In genomic region chr4:61851126-61851525, GRCh38 we compare ENCODE assay signal across 28 cellular contexts.
"Had no signal": no experiment of that assay in that cellular context is flagged by ENCODE, and none has a peak within 500 bp of the region (broad histone marks: within the 10 kb centered on the region; RNA-seq: fewer than 3 reads in every experiment).

No MANE protein-coding gene starts in this region.

- H3K9me3 Mint-ChIP-seq: stimulated activated naive CD8-positive, alpha-beta T cell treated with anti-CD3 and anti-CD28 coated beads, Interleukin-15, amount 100 ng/mL, for 72 hours; type B pancreatic cell had no signal

- H3K9me3 ChIP-seq: stomach, suprapubic skin, testis, thoracic aorta, thyroid gland, tibial artery, tibial nerve, upper lobe of left lung, upper lobe of right lung, uterus, vagina had no signal

- H3K27me3 Mint-ChIP-seq: stimulated activated memory B cell treated with anti-CD40 and anti-IgM and Interleukin-4, amounts not matched to agents 10 μg/mL and 1 μg/mL and 100 μg/mL, for 72 hours; stimulated activated naive B cell treated with anti-CD40 and anti-IgM and Interleukin-4, amounts not matched to agents 10 μg/mL and 1 μg/mL and 100 μg/mL, for 72 hours; stimulated activated naive CD8-positive, alpha-beta T cell treated with anti-CD3 and anti-CD28 coated beads, Interleukin-15, amount 100 ng/mL, for 72 hours; stimulated activated naive CD8-positive, alpha-beta T cell treated with anti-CD3 and anti-CD28 coated beads, Interleukin-15, Interleukin-2, amounts not matched to agents 100 ng/mL and 50 ng/mL, for 24 hours; type B pancreatic cell had no signal

- H3K27me3 ChIP-seq: stomach, suprapubic skin, testis, thyroid gland, tibial artery, tibial nerve, upper lobe of left lung, upper lobe of right lung, uterus, vagina had no signal

- H3K27ac Mint-ChIP-seq: stimulated activated effector memory CD8-positive, alpha-beta T cell treated with anti-CD3 and anti-CD28 coated beads, Interleukin-12 subunit alpha, Interleukin-12 subunit beta, amount 100 ng/mL, for 72 hours; stimulated activated memory B cell treated with anti-CD40 and anti-IgM and Interleukin-4, amounts not matched to agents 10 μg/mL and 1 μg/mL and 100 μg/mL, for 72 hours; stimulated activated naive B cell treated with anti-CD40 and anti-IgM and Interleukin-4, amounts not matched to agents 10 μg/mL and 1 μg/mL and 100 μg/mL, for 72 hours; stimulated activated naive CD8-positive, alpha-beta T cell treated with anti-CD3 and anti-CD28 coated beads, Interleukin-15, amount 100 ng/mL, for 72 hours; stimulated activated naive CD8-positive, alpha-beta T cell treated with anti-CD3 and anti-CD28 coated beads, Interleukin-15, Interleukin-2, amounts not matched to agents 100 ng/mL and 50 ng/mL, for 24 hours; type B pancreatic cell had no signal

- H3K4me1 Mint-ChIP-seq: stimulated activated effector memory CD8-positive, alpha-beta T cell treated with anti-CD3 and anti-CD28 coated beads, Interleukin-12 subunit alpha, Interleukin-12 subunit beta, amount 100 ng/mL, for 72 hours; stimulated activated memory B cell treated with anti-CD40 and anti-IgM and Interleukin-4, amounts not matched to agents 10 μg/mL and 1 μg/mL and 100 μg/mL, for 72 hours; stimulated activated naive B cell treated with anti-CD40 and anti-IgM and Interleukin-4, amounts not matched to agents 10 μg/mL and 1 μg/mL and 100 μg/mL, for 72 hours; stimulated activated naive CD8-positive, alpha-beta T cell treated with anti-CD3 and anti-CD28 coated beads, Interleukin-15, amount 100 ng/mL, for 72 hours had no signal

- H3K4me3 Mint-ChIP-seq: stimulated activated effector memory CD8-positive, alpha-beta T cell treated with anti-CD3 and anti-CD28 coated beads, Interleukin-12 subunit alpha, Interleukin-12 subunit beta, amount 100 ng/mL, for 72 hours; stimulated activated memory B cell treated with anti-CD40 and anti-IgM and Interleukin-4, amounts not matched to agents 10 μg/mL and 1 μg/mL and 100 μg/mL, for 72 hours; stimulated activated naive B cell treated with anti-CD40 and anti-IgM and Interleukin-4, amounts not matched to agents 10 μg/mL and 1 μg/mL and 100 μg/mL, for 72 hours; stimulated activated naive CD8-positive, alpha-beta T cell treated with anti-CD3 and anti-CD28 coated beads, Interleukin-15, amount 100 ng/mL, for 72 hours; stimulated activated naive CD8-positive, alpha-beta T cell treated with anti-CD3 and anti-CD28 coated beads, Interleukin-15, Interleukin-2, amounts not matched to agents 100 ng/mL and 50 ng/mL, for 24 hours; type B pancreatic cell had no signal

- H3K27ac ChIP-seq: stomach, suprapubic skin, testis, thoracic aorta, thyroid gland, tibial artery, tibial nerve, upper lobe of left lung, upper lobe of right lung, uterus, vagina had no signal

- H3K36me3 Mint-ChIP-seq: stimulated activated effector memory CD8-positive, alpha-beta T cell treated with anti-CD3 and anti-CD28 coated beads, Interleukin-12 subunit alpha, Interleukin-12 subunit beta, amount 100 ng/mL, for 72 hours; stimulated activated memory B cell treated with anti-CD40 and anti-IgM and Interleukin-4, amounts not matched to agents 10 μg/mL and 1 μg/mL and 100 μg/mL, for 72 hours; stimulated activated naive B cell treated with anti-CD40 and anti-IgM and Interleukin-4, amounts not matched to agents 10 μg/mL and 1 μg/mL and 100 μg/mL, for 72 hours; type B pancreatic cell had no signal

- H3K4me1 ChIP-seq: stomach, suprapubic skin, testis, thyroid gland, tibial artery, tibial nerve, upper lobe of left lung, upper lobe of right lung, uterus, vagina had no signal

- H3K4me3 ChIP-seq: stomach, suprapubic skin, testis, thoracic aorta, thyroid gland, tibial artery, tibial nerve, upper lobe of left lung, upper lobe of right lung, uterus, vagina had no signal

- FAIRE-seq: urothelium cell line had no signal

- H3K36me3 ChIP-seq: stomach, suprapubic skin, thoracic aorta, thyroid gland, tibial artery, tibial nerve, upper lobe of left lung, upper lobe of right lung, uterus, vagina had no signal

- ATAC-seq: stimulated activated effector memory CD8-positive, alpha-beta T cell treated with anti-CD3 and anti-CD28 coated beads, Interleukin-12 subunit alpha, Interleukin-12 subunit beta, amount 100 ng/mL, for 72 hours; stimulated activated memory B cell treated with anti-CD40 and anti-IgM and Interleukin-4, amounts not matched to agents 10 μg/mL and 1 μg/mL and 100 μg/mL, for 72 hours; stimulated activated naive B cell treated with anti-CD40 and anti-IgM and Interleukin-4, amounts not matched to agents 10 μg/mL and 1 μg/mL and 100 μg/mL, for 72 hours; stimulated activated naive CD8-positive, alpha-beta T cell treated with anti-CD3 and anti-CD28 coated beads, Interleukin-15, amount 100 ng/mL, for 72 hours; stimulated activated naive CD8-positive, alpha-beta T cell treated with anti-CD3 and anti-CD28 coated beads, Interleukin-15, Interleukin-2, amounts not matched to agents 100 U/mL and 50 U/mL, for 24 hours; upper lobe of right lung had no signal

- DNase-seq: stimulated activated CD4-positive, alpha-beta T cell treated with anti-CD3 and anti-CD28 coated beads, Interleukin-2, amount 100 ng/mL, for 48 hours; stimulated activated CD4-positive, alpha-beta T cell treated with anti-CD3 and anti-CD28 coated beads, Interleukin-4, amount 100 ng/mL, for 1 hour; stimulated activated CD4-positive, alpha-beta T cell treated with anti-CD3 and anti-CD28 coated beads, Interleukin-4, amount 100 ng/mL, for 24 hours; stimulated activated CD4-positive, alpha-beta T cell treated with anti-CD3 and anti-CD28 coated beads, Interleukin-4, amount 100 ng/mL, for 4 hours; stimulated activated CD8-positive, alpha-beta memory T cell treated with anti-CD3 and anti-CD28 coated beads, Interleukin-4, amount 100 ng/mL, for 48 hours; stimulated activated naive B cell treated with anti-CD40 and anti-IgM and Interleukin-4, amounts not matched to agents 10 μg/mL and 1 μg/mL and 100 μg/mL, for 72 hours; stimulated activated naive CD4-positive, alpha-beta T cell; stimulated activated naive CD4-positive, alpha-beta T cell treated with Interleukin-2 at 50 U/mL for 16 hours; stimulated activated naive CD8-positive, alpha-beta T cell treated with anti-CD3 and anti-CD28 coated beads, Interleukin-15, amount 100 ng/mL, for 72 hours; stimulated activated naive CD8-positive, alpha-beta T cell treated with anti-CD3 and anti-CD28 coated beads, Interleukin-15, Interleukin-2, amounts not matched to agents 100 U/mL and 50 U/mL, for 24 hours; stomach; substantia nigra; testis; thyroid gland; tibial artery; trophoblast cell; upper lobe of left lung; upper lobe of right lung; uterus had no signal
